Comparison of ENCODE assay signal across 8 cellular contexts in the genomic region with DNA sequence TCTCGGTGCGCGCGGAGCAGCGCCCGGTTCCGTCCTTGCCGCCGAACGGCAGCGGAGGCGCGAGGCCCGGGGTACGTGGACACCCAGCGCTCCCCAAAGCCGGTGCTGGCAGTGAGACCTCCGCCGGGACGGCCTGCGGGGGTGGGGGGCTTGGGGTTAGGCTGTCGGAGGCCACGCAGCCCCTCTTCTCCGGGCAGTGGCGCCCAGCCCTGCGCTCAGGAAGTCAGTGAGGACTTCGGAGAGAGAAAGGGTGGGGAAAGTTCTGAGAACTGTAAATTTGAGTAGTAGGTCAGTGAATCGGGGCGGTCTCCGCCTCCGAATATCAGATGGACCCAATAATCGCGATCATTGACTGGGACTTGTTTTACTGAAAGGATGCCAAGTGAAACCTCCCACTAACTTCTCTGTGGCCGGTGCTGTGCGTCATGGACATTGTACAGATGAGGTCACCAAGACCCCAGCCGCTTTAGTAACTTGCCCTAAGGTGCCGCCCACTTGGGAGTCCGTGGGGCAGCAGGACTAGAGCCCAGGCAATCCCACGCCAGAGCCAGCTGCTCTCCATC. TPM values are rescaled to one million over a fixed set of nuclear protein-coding genes. Genes with fewer than 3 reads are reported as not detected.
DNase-seq lines count a peak whose midpoint lies in the region; ATAC-seq and TF ChIP-seq lines count a peak whose summit lies in the region.

No MANE protein-coding gene starts in this region.

- no peaks in the 10 kb centered on the region for H3K36me3 Mint-ChIP-seq in nephron (ENCODE audit: low read depth)

- H2AFZ ChIP-seq in fibroblast of lung (ENCODE audit: low read length) = peak overlapping the region; percentile 22

- H3K4me1 ChIP-seq in fibroblast of lung (ENCODE audit: control insufficient read depth, extremely low read depth, insufficient read depth, low read length) (peaks cover 10% of the 10 kb centered on the region), thyroid gland (peaks cover 5 to 40% of the 10 kb centered on the region in 2 donors)

- whole genome bisulfite sequencing in thyroid gland, 2 donors = 2 to 6% methylated on average over 18 to 38 of the region's 39 CpGs

- intact Hi-C loops in thyroid gland (cut with DNase I) = no loop called here

- ATAC-seq in GM19452 (IDR thresholded peaks at IDR 0.05; ENCODE audit: unreplicated experiment) (peak; percentile 15), GM18520 (IDR thresholded peaks at IDR 0.05; ENCODE audit: unreplicated experiment) (no peak)

- peak overlapping the region; percentile 93 for H3K27ac ChIP-seq in fibroblast of lung (ENCODE audit: insufficient read depth, low read length)
- peak overlapping the region; percentile 83 to 93 (median 92) for H3K27ac ChIP-seq in thyroid gland

- H3K9me3 ChIP-seq in fibroblast of lung (ENCODE audit: control insufficient read depth, insufficient read depth, low read depth, low read length) (no peaks in the 10 kb centered on the region), thyroid gland (no peaks in the 10 kb centered on the region)

- peak overlapping the region; percentile 84 for H3K4me2 ChIP-seq in fibroblast of lung (ENCODE audit: extremely low read depth, insufficient read depth, low read length)

- no peak for TF ChIP-seq POLR2A in thyroid gland (IDR thresholded peaks at IDR 0.05)

- peak overlapping the region; percentile 98 for H3K9ac ChIP-seq in fibroblast of lung (ENCODE audit: insufficient read depth, low read length)

- H4K20me1 ChIP-seq in fibroblast of lung (ENCODE audit: control insufficient read depth, extremely low read depth, insufficient read depth, low read length) = no peaks in the 10 kb centered on the region

- DNase-seq in A172 (ENCODE audit: low spot score) (peak; percentile 82), LoVo (ENCODE audit: low spot score) (peak; percentile 33), fibroblast of lung (ENCODE audit: low read depth in 2 of 2) (peak; percentile 93), thyroid gland (peak; percentile 41 to 43)
- DNase-seq in activated T-cell treated with anti-CD3 and anti-CD28 coated beads, Interleukin-2, amount 50 U/mL, for 1 hour = peak; percentile 72

- H3K4me3 Mint-ChIP-seq in nephron = peak overlapping the region; percentile 87 to 93 (median 92)

- peaks cover 41% of the 10 kb centered on the region for H3K27me3 Mint-ChIP-seq in nephron (ENCODE audit: low read depth)

- H3K4me3 ChIP-seq in fibroblast of lung (replicated peaks in 1 of 4; ENCODE audit: control extremely low read depth in 1 of 4, insufficient read depth in 1 of 4, low read depth in 3 of 4, low read length in 4 of 4) (peak overlapping the region; percentile 64 to 84 (median 68)), thyroid gland (replicated peaks in 1 of 3) (peak overlapping the region; percentile 66 to 87 (median 69))

- H3K27me3 ChIP-seq in fibroblast of lung (ENCODE audit: control insufficient read depth, insufficient read depth, low read length) (no peaks in the 10 kb centered on the region), thyroid gland (no peaks in the 10 kb centered on the region)

- peaks cover 34% of the 10 kb centered on the region for H3K79me2 ChIP-seq in fibroblast of lung (ENCODE audit: control insufficient read depth, insufficient read depth, low read length)

- no peaks in the 10 kb centered on the region for H3K9me3 Mint-ChIP-seq in nephron

- peak overlapping the region; percentile 88 to 94 (median 90) for H3K27ac Mint-ChIP-seq in nephron

- H3K4me1 Mint-ChIP-seq in nephron = peaks cover 51% of the 10 kb centered on the region

- H3K36me3 ChIP-seq in fibroblast of lung (ENCODE audit: control insufficient read depth, insufficient read depth, low read length) (no peaks in the 10 kb centered on the region), thyroid gland (no peaks in the 10 kb centered on the region)

- TF ChIP-seq CTCF in fibroblast of lung (conservative IDR thresholded peaks at IDR 0.05 in 1 of 2, IDR thresholded peaks at IDR 0.05 in 1 of 2; ENCODE audit: low read depth in 1 of 2, low read length in 2 of 2) (no peak), nephron (IDR thresholded peaks at IDR 0.05; ENCODE audit: unreplicated experiment in 3 of 3) (no peak), thyroid gland (IDR thresholded peaks at IDR 0.05) (no peak)

RNA-seq across cellular contexts. Expression of gene IL4R, which starts 0.5 kb away (rescaled TPM):
- total RNA-seq in A172 (2014; rRNA removed; shearing (Covaris generic)) = 21.2 and 25.6 TPM in 2 replicates
- 21.1 and 23.6 TPM in 2 replicates for total RNA-seq in fibroblast of lung
- polyA plus RNA-seq in fibroblast of lung = 17.1 and 25.5 TPM in 2 replicates
- polyA plus RNA-seq in fibroblast of lung (2012) = 16.8 and 23.5 TPM in 2 replicates
- polyA minus RNA-seq in fibroblast of lung (ENCODE audit: low replicate concordance) = 57.5 and 131 TPM in 2 replicates
- total RNA-seq in thyroid gland = 10 to 100 TPM; 18.5 to 42.5 (median 21.7) TPM

RNA-seq across cellular contexts. Expression of gene NSMCE1, which starts 45.7 kb away (rescaled TPM):
- 96.6 and 104 TPM in 2 replicates for total RNA-seq in A172 (2014; rRNA removed; shearing (Covaris generic))
- 124 and 142 TPM in 2 replicates for total RNA-seq in fibroblast of lung
- 48.8 and 62.3 TPM in 2 replicates for polyA plus RNA-seq in fibroblast of lung
- 99.0 and 130 TPM in 2 replicates for polyA plus RNA-seq in fibroblast of lung (2012)
- polyA minus RNA-seq in fibroblast of lung (ENCODE audit: low replicate concordance) = 141 and 163 TPM in 2 replicates
- total RNA-seq in thyroid gland = 10 to 100 TPM; 40.5 to 52.6 (median 48.8) TPM

Comparison
In these comparisons a context has a peak if more than half of its experiments do, and no peak if none do; other contexts are left out.
1. DNase-seq: peak in every context shown above with its lines; median percentile 93 in fibroblast of lung; 82 in A172; 72 in activated T-cell treated with anti-CD3 and anti-CD28 coated beads, Interleukin-2, amount 50 U/mL, for 1 hour; 42 in thyroid gland; 33 in LoVo.